9 cellular contexts compared by ENCODE assay signal in genomic region chr10:119269737-119270136, GRCh38.
A peak's percentile ranks its signal among the peaks of the same experiment; 100 is the strongest.
DNase-seq lines count a peak whose midpoint lies in the region; ATAC-seq and TF ChIP-seq lines count a peak whose summit lies in the region.
"Had no signal": no experiment of that assay in that cellular context is flagged by ENCODE, and none has a peak within 500 bp of the region (broad histone marks: within the 10 kb centered on the region; RNA-seq: fewer than 3 reads in every experiment).

No MANE protein-coding gene starts in this region.

- H3K4me3 ChIP-seq in mesenchymal stem cell (ENCODE audit: insufficient read depth in 1 of 2, low read depth in 1 of 2, low read length in 2 of 2) (no peak overlapping the region), tibial nerve (no peak overlapping the region), testis (no peak overlapping the region)

- H3K27ac ChIP-seq in mesenchymal stem cell (ENCODE audit: low read length, poor library complexity, severe bottlenecking) (no peak overlapping the region), tibial nerve (peak overlapping the region in 3 of 4 donors; percentile 2 to 58 (median 53)), testis (no peak overlapping the region)

- peak overlapping the region in 1 of 2 experiments; percentile 16 for H3K4ac ChIP-seq in mesenchymal stem cell (ENCODE audit: low read depth in 1 of 2, low read length in 2 of 2)

- H3K9me3 Mint-ChIP-seq in activated T-cell treated with anti-CD3 and anti-CD28 coated beads, Interleukin-2, amount 50 U/mL, for 72 hours: peaks cover 0 to 2% of the 10 kb centered on the region in 2 donors
- no peaks in the 10 kb centered on the region for H3K9me3 Mint-ChIP-seq in activated naive CD8-positive, alpha-beta T cell treated with anti-CD3 and anti-CD28 coated beads for 36 hours

- H3K23ac ChIP-seq in mesenchymal stem cell (ENCODE audit: low read length in 2 of 2): no peak overlapping the region

- no peak overlapping the region for H2AK5ac ChIP-seq in mesenchymal stem cell (ENCODE audit: low read length, severe bottlenecking)

- H3K9me3 ChIP-seq in mesenchymal stem cell (ENCODE audit: control insufficient read depth, low read length): no peaks in the 10 kb centered on the region
- no peaks in the 10 kb centered on the region for H3K9me3 ChIP-seq in tibial nerve
- H3K9me3 ChIP-seq in testis: no peaks in the 10 kb centered on the region

- peak overlapping the region; percentile 62 for H4K91ac ChIP-seq in mesenchymal stem cell (ENCODE audit: low read length)

- peaks cover 64% of the 10 kb centered on the region for H3K4me1 Mint-ChIP-seq in activated T-cell treated with anti-CD3 and anti-CD28 coated beads, Interleukin-2, amount 50 U/mL, for 72 hours (ENCODE audit: low read depth)
- peaks cover 42% of the 10 kb centered on the region for H3K4me1 Mint-ChIP-seq in activated naive CD8-positive, alpha-beta T cell treated with anti-CD3 and anti-CD28 coated beads for 36 hours

- H3K36me3 ChIP-seq in mesenchymal stem cell (ENCODE audit: control insufficient read depth in 1 of 2, insufficient read depth in 2 of 2, low read depth in 1 of 2, low read length in 2 of 2) (peaks cover 0 to under 1% of the 10 kb centered on the region in 2 experiments), tibial nerve (peaks cover 0 to 5% (median 0%) of the 10 kb centered on the region in 3 donors), testis (ENCODE audit: low read depth, missing control alignments) (no peaks in the 10 kb centered on the region)

- H3K18ac ChIP-seq in mesenchymal stem cell (ENCODE audit: low read depth in 1 of 2, low read length in 2 of 2): peak overlapping the region; percentile 30 to 46

- no peak overlapping the region for H3K14ac ChIP-seq in mesenchymal stem cell (ENCODE audit: low read length in 2 of 2)

- H2AFZ ChIP-seq in mesenchymal stem cell (ENCODE audit: low read depth, low read length): no peak overlapping the region

- peak overlapping the region; percentile 37 for H2BK120ac ChIP-seq in mesenchymal stem cell (ENCODE audit: low read depth, low read length)

- peak overlapping the region; percentile 95 for H3K27ac Mint-ChIP-seq in activated T-cell treated with anti-CD3 and anti-CD28 coated beads, Interleukin-2, amount 50 U/mL, for 72 hours
- peak overlapping the region; percentile 88 for H3K27ac Mint-ChIP-seq in activated naive CD8-positive, alpha-beta T cell treated with anti-CD3 and anti-CD28 coated beads for 36 hours

- H4K8ac ChIP-seq in mesenchymal stem cell (ENCODE audit: low read length): peak overlapping the region; percentile 25

- H3K9ac ChIP-seq in mesenchymal stem cell (ENCODE audit: low read length): no peak overlapping the region

- no peak for ATAC-seq in activated T-cell treated with anti-CD3 and anti-CD28 coated beads, Interleukin-2, amount 50 U/mL, for 72 hours (replicated peaks in 1 of 2)
- ATAC-seq in HG03039 (IDR thresholded peaks at IDR 0.05; ENCODE audit: unreplicated experiment): no peak

- no peaks in the 10 kb centered on the region for H3K27me3 Mint-ChIP-seq in activated T-cell treated with anti-CD3 and anti-CD28 coated beads, Interleukin-2, amount 50 U/mL, for 72 hours (ENCODE audit: low read depth)
- no peaks in the 10 kb centered on the region for H3K27me3 Mint-ChIP-seq in activated naive CD8-positive, alpha-beta T cell treated with anti-CD3 and anti-CD28 coated beads for 36 hours

- no peak overlapping the region for H2BK5ac ChIP-seq in mesenchymal stem cell (ENCODE audit: low read depth, low read length, poor library complexity, severe bottlenecking)

- H2BK15ac ChIP-seq in mesenchymal stem cell (ENCODE audit: low read depth, poor library complexity, severe bottlenecking): no peak overlapping the region

- H3K36me3 Mint-ChIP-seq in activated T-cell treated with anti-CD3 and anti-CD28 coated beads, Interleukin-2, amount 50 U/mL, for 72 hours (ENCODE audit: insufficient read depth in 2 of 2): no peaks in the 10 kb centered on the region
- H3K36me3 Mint-ChIP-seq in activated naive CD8-positive, alpha-beta T cell treated with anti-CD3 and anti-CD28 coated beads for 36 hours: peaks cover 8% of the 10 kb centered on the region

- H2BK12ac ChIP-seq in mesenchymal stem cell (ENCODE audit: low read length in 2 of 2): peak overlapping the region; percentile 45 to 75

- H3K27me3 ChIP-seq in mesenchymal stem cell (ENCODE audit: control insufficient read depth in 1 of 2, insufficient read depth in 1 of 2, low read length in 2 of 2) (no peaks in the 10 kb centered on the region), tibial nerve (no peaks in the 10 kb centered on the region), testis (no peaks in the 10 kb centered on the region)

- peaks cover 31% of the 10 kb centered on the region for H3K79me1 ChIP-seq in mesenchymal stem cell (replicated peaks; ENCODE audit: low read length, poor library complexity, severe bottlenecking)

- no peak overlapping the region for H3K4me2 ChIP-seq in mesenchymal stem cell (ENCODE audit: low read length, poor library complexity, severe bottlenecking)

- 93% methylated on average over 2 of the region's 3 CpGs for WGBS in mesenchymal stem cell
- 96 to 98% methylated on average over 3 of the region's 3 CpGs for WGBS in tibial nerve, 2 donors
- 92 to 97% methylated on average over 3 of the region's 3 CpGs for WGBS in testis, 2 donors

- H3K4me1 ChIP-seq in mesenchymal stem cell (ENCODE audit: control insufficient read depth, insufficient read depth, low read depth, low read length) (peaks cover 18% of the 10 kb centered on the region), tibial nerve (peaks cover 0 to 70% (median 32%) of the 10 kb centered on the region in 4 donors), testis (peaks cover 4% of the 10 kb centered on the region)

- no peak for TF ChIP-seq CTCF in tibial nerve (IDR thresholded peaks at IDR 0.05)
- TF ChIP-seq CTCF in testis (IDR thresholded peaks at IDR 0.05): no peak

- peak overlapping the region; percentile 66 to 75 for H3K4me3 Mint-ChIP-seq in activated T-cell treated with anti-CD3 and anti-CD28 coated beads, Interleukin-2, amount 50 U/mL, for 72 hours
- H3K4me3 Mint-ChIP-seq in activated naive CD8-positive, alpha-beta T cell treated with anti-CD3 and anti-CD28 coated beads for 36 hours: no peak overlapping the region

- DNase-seq in activated T-cell treated with anti-CD3 and anti-CD28 coated beads, Interleukin-2, amount 50 U/mL, for 72 hours: no peak
- no peak for DNase-seq in activated T-cell treated with anti-CD3 and anti-CD28 coated beads, Interleukin-2, amount 50 U/mL, for 1 hour
- no peak for DNase-seq in activated naive CD8-positive, alpha-beta T cell treated with anti-CD3 and anti-CD28 coated beads for 36 hours
- DNase-seq in mesenchymal stem cell (no peak), tibial nerve (ENCODE audit: low spot score in 2 of 2) (no peak), testis (no peak), iPS-NIHi7 (ENCODE audit: extremely low spot score) (no peak)
- DNase-seq: NCI-H2107 had no signal

- no peak for TF ChIP-seq EP300 in tibial nerve (IDR thresholded peaks at IDR 0.05)

- intact Hi-C loops in testis (cut with DNase I; ENCODE audit: low total_unique reads): no loop called here

- TF ChIP-seq POLR2A in tibial nerve (IDR thresholded peaks at IDR 0.05): no peak
- no peak for TF ChIP-seq POLR2A in testis (IDR thresholded peaks at IDR 0.05)

Comparison
In these comparisons a context has a peak if more than half of its experiments do, and no peak if none do; other contexts are left out.
1. H3K27ac ChIP-seq: peak in tibial nerve (3 of 4); none in mesenchymal stem cell (single experiment) and testis (0 of 2).